Comparison of ENCODE assay signal across 17 cellular contexts in the genomic region with DNA sequence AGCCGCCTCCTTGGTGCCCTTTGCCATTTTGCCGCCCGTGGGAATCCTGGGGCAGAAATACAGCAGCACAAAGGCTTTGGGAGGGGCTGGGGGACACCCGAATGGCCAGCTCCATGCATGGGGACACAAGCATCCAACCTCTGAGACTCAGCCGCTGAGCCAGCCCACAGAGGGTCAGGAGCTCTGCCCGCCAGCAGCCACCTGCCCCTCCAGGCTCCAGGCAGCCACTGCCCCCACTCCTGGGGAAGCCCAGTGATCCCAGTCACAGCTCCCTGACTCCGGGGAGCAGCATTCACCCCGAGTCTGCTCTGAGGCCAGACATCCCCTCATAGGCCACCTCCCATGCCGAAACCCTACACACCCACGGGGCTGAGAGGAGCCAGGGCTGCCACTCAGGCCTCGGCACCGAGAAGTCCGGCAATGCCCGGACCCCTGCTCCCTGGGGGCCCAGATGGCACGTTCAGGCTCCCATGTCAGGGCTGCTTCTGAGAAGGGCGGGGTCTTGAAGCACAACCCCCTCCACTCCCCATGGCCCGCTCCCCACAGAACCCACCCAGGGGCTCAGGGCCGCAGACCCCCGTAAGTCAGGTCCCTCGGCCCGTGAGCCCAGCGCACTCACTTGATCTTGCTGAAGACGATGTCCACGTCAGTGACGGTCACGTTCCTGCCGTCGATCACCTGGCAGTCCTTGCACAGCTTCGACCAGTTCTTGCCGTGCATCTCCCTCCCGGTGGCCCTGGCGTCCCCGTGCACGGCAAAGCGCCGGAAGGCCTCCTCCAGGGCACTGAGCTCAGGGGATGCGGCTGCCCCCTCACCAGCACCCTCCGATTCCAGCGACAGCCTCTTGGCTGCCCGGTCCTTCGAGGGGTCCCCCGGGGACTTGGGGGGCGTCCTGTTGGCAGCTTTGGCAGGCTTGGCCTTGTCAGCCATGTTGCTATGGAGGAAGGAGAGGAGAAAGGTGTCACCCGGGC. TPM values are rescaled to one million over a fixed set of nuclear protein-coding genes. Genes with fewer than 3 reads are reported as not detected.
DNase-seq lines count a peak whose midpoint lies in the region; ATAC-seq and TF ChIP-seq lines count a peak whose summit lies in the region.
"Had no signal": no experiment of that assay in that cellular context is flagged by ENCODE, and none has a peak within 500 bp of the region (broad histone marks: within the 10 kb centered on the region; RNA-seq: fewer than 3 reads in every experiment).

No MANE protein-coding gene starts in this region.

- no peak overlapping the region for H3K27ac Mint-ChIP-seq in activated CD8-positive, alpha-beta memory T cell treated with anti-CD3 and anti-CD28 coated beads, Interleukin-2, amount 10 ng/mL, durations not matched to agents 7 days and 5 days
- H3K27ac Mint-ChIP-seq: activated naive CD4-positive, alpha-beta T cell treated with anti-CD3 and anti-CD28 coated beads, Interleukin-2, amount 50 U/mL, for 72 hours; naive thymus-derived CD4-positive, alpha-beta T cell had no signal

- peaks cover 5% of the 10 kb centered on the region for H3K4me1 Mint-ChIP-seq in activated CD8-positive, alpha-beta memory T cell treated with anti-CD3 and anti-CD28 coated beads, Interleukin-2, amount 10 ng/mL, durations not matched to agents 7 days and 5 days

- CTCF ChIA-PET in activated CD8-positive, alpha-beta memory T cell treated with anti-CD3 and anti-CD28 coated beads, Interleukin-2, amount 10 ng/mL, durations not matched to agents 7 days and 5 days (lab: Charles Lee): no interaction called here

- H3K9me3 Mint-ChIP-seq in activated CD8-positive, alpha-beta memory T cell treated with anti-CD3 and anti-CD28 coated beads, Interleukin-2, amount 10 ng/mL, durations not matched to agents 7 days and 5 days (ENCODE audit: low read depth): no peaks in the 10 kb centered on the region
- H3K9me3 Mint-ChIP-seq: activated naive CD4-positive, alpha-beta T cell treated with anti-CD3 and anti-CD28 coated beads, Interleukin-2, amount 50 U/mL, for 72 hours; naive thymus-derived CD4-positive, alpha-beta T cell had no signal

- no peaks in the 10 kb centered on the region for H3K27me3 ChIP-seq in layer of hippocampus (ENCODE audit: control insufficient read depth, insufficient read depth, low read length)
- no peaks in the 10 kb centered on the region for H3K27me3 ChIP-seq in suprapubic skin

- peak; percentile 52 for DNase-seq in activated CD8-positive, alpha-beta memory T cell treated with anti-CD3 and anti-CD28 coated beads for 24 hours
- DNase-seq in activated CD8-positive, alpha-beta memory T cell treated with anti-CD3 and anti-CD28 coated beads, Interleukin-2, amount 10 ng/mL, durations not matched to agents 7 days and 5 days: no peak
- DNase-seq in T-helper 9 cell (peak; percentile 1), suprapubic skin (ENCODE audit: low spot score in 2 of 2) (peak; percentile 59 to 77), hippocampal formation (lab: John Stamatoyannopoulos, UW) (no peak)
- DNase-seq: central memory CD4-positive, alpha-beta T cell; GF-D8; MM.1S; NCI-H2107; SHP77; stimulated activated CD4-positive, alpha-beta T cell treated with anti-CD3 and anti-CD28 coated beads, Interleukin-4, amount 100 ng/mL, for 24 hours had no signal

- TF ChIP-seq POLR2A in suprapubic skin (IDR thresholded peaks at IDR 0.05): no peak

- no peaks in the 10 kb centered on the region for H3K36me3 Mint-ChIP-seq in activated CD8-positive, alpha-beta memory T cell treated with anti-CD3 and anti-CD28 coated beads, Interleukin-2, amount 10 ng/mL, durations not matched to agents 7 days and 5 days
- H3K36me3 Mint-ChIP-seq: activated naive CD4-positive, alpha-beta T cell treated with anti-CD3 and anti-CD28 coated beads, Interleukin-2, amount 50 U/mL, for 72 hours; naive thymus-derived CD4-positive, alpha-beta T cell had no signal

- ATAC-seq in activated CD8-positive, alpha-beta memory T cell treated with anti-CD3 and anti-CD28 coated beads, Interleukin-2, amount 10 ng/mL, durations not matched to agents 7 days and 5 days: no peak
- no peak for ATAC-seq in HG03378 (IDR thresholded peaks at IDR 0.05; ENCODE audit: unreplicated experiment)
- ATAC-seq in GM21360 (IDR thresholded peaks at IDR 0.05; ENCODE audit: unreplicated experiment): no peak
- ATAC-seq: activated naive CD4-positive, alpha-beta T cell treated with anti-CD3 and anti-CD28 coated beads, Interleukin-2, amount 50 U/mL, for 72 hours; left lobe of liver; naive thymus-derived CD4-positive, alpha-beta T cell had no signal

- H3K36me3 ChIP-seq in suprapubic skin: no peaks in the 10 kb centered on the region

- H3K4me3 Mint-ChIP-seq in activated CD8-positive, alpha-beta memory T cell treated with anti-CD3 and anti-CD28 coated beads, Interleukin-2, amount 10 ng/mL, durations not matched to agents 7 days and 5 days: no peak overlapping the region
- H3K4me3 Mint-ChIP-seq: naive thymus-derived CD4-positive, alpha-beta T cell had no signal

- H3K27ac ChIP-seq in layer of hippocampus (ENCODE audit: low read depth, low read length) (peak overlapping the region; percentile 68), suprapubic skin (no peak overlapping the region)

- peaks cover 4% of the 10 kb centered on the region for H3K27me3 Mint-ChIP-seq in activated CD8-positive, alpha-beta memory T cell treated with anti-CD3 and anti-CD28 coated beads, Interleukin-2, amount 10 ng/mL, durations not matched to agents 7 days and 5 days

- no peak for TF ChIP-seq CTCF in suprapubic skin (IDR thresholded peaks at IDR 0.05)

- H3K4me3 ChIP-seq in suprapubic skin: no peak overlapping the region

- H3K4me1 ChIP-seq in suprapubic skin: peaks cover 25% of the 10 kb centered on the region

- TF ChIP-seq EP300 in suprapubic skin (IDR thresholded peaks at IDR 0.05): no peak

- no peaks in the 10 kb centered on the region for H3K9me3 ChIP-seq in suprapubic skin

- 92% methylated on average over 23 of the region's 44 CpGs for WGBS in suprapubic skin

RNA-seq across cellular contexts. Expression of gene TPPP, which starts 15.7 kb away (rescaled TPM):
- under 1 TPM; 0.16 to 0.20 TPM for total RNA-seq in activated CD8-positive, alpha-beta memory T cell treated with anti-CD3 and anti-CD28 coated beads, Interleukin-2, amount 10 ng/mL, durations not matched to agents 7 days and 5 days
- 10 to 100 TPM; 10.5 to 22.2 (median 16.2) TPM for total RNA-seq in suprapubic skin

Comparison
In these comparisons a context has a peak if more than half of its experiments do, and no peak if none do; other contexts are left out.
1. DNase-seq: peak in activated CD8-positive, alpha-beta memory T cell treated with anti-CD3 and anti-CD28 coated beads for 24 hours (single experiment), T-helper 9 cell (single experiment) and suprapubic skin (2 of 2); none in activated CD8-positive, alpha-beta memory T cell treated with anti-CD3 and anti-CD28 coated beads, Interleukin-2, amount 10 ng/mL, durations not matched to agents 7 days and 5 days (single experiment) and hippocampal formation (0 of 2).
2. RNA of gene TPPP, which starts 15.7 kb away (total RNA-seq): 10.5 to 22.2 TPM in suprapubic skin; 0.16 to 0.20 TPM in activated CD8-positive, alpha-beta memory T cell treated with anti-CD3 and anti-CD28 coated beads, Interleukin-2, amount 10 ng/mL, durations not matched to agents 7 days and 5 days; every median in the first group is over 4 times any median in the second.